12 cellular contexts compared by ENCODE assay signal in genomic region chr15:100373942-100374341, GRCh38. TPM values are rescaled to one million over a fixed set of nuclear protein-coding genes. Genes with fewer than 3 reads are reported as not detected.
A peak's percentile ranks its signal among the peaks of the same experiment; 100 is the strongest.
DNase-seq lines count a peak whose midpoint lies in the region; ATAC-seq and TF ChIP-seq lines count a peak whose summit lies in the region.
"Had no signal": no experiment of that assay in that cellular context is flagged by ENCODE, and none has a peak within 500 bp of the region (broad histone marks: within the 10 kb centered on the region; RNA-seq: fewer than 3 reads in every experiment).

No MANE protein-coding gene starts in this region.

- peak overlapping the region; percentile 63 to 68 for H3K4me3 ChIP-seq in ascending aorta
- H3K4me3 ChIP-seq in left lung, result no peak overlapping the region
- peak overlapping the region; percentile 43 to 45 for H3K4me3 ChIP-seq in tibial artery
- H3K4me3 ChIP-seq: HAP-1 had no signal

- H3K4me1 ChIP-seq in ascending aorta, result no peaks in the 10 kb centered on the region
- H3K4me1 ChIP-seq in left lung, result peaks cover 0 to 7% of the 10 kb centered on the region in 2 donors
- H3K4me1 ChIP-seq in tibial artery, result peaks cover 0 to 13% (median 9%) of the 10 kb centered on the region in 4 donors
- H3K4me1 ChIP-seq: HAP-1 had no signal

- H3K9me3 Mint-ChIP-seq in activated T-cell treated with anti-CD3 and anti-CD28 coated beads, Interleukin-2, amount 50 U/mL, for 24 hours, result peaks cover 7% of the 10 kb centered on the region

- peak overlapping the region; percentile 20 for H3K4me3 Mint-ChIP-seq in activated T-cell treated with anti-CD3 and anti-CD28 coated beads, Interleukin-2, amount 50 U/mL, for 24 hours
- H3K4me3 Mint-ChIP-seq: activated CD8-positive, alpha-beta T cell treated with anti-CD3 and anti-CD28 coated beads, Interleukin-2, amount 10 ng/mL, durations not matched to agents 7 days and 5 days had no signal

- peaks cover 57% of the 10 kb centered on the region for H3K27me3 Mint-ChIP-seq in activated T-cell treated with anti-CD3 and anti-CD28 coated beads, Interleukin-2, amount 50 U/mL, for 24 hours

- DNase-seq in activated T-cell treated with anti-CD3 and anti-CD28 coated beads, Interleukin-2, amount 50 U/mL, for 24 hours, result no peak
- no peak for DNase-seq in activated T-cell treated with anti-CD3 and anti-CD28 coated beads, Interleukin-2, amount 50 U/mL, for 48 hours
- DNase-seq in ascending aorta (ENCODE audit: low spot score in 2 of 2), result no peak
- no peak for DNase-seq in left lung
- DNase-seq in tibial artery, result no peak
- no peak for DNase-seq in pons (ENCODE audit: low spot score)
- DNase-seq: activated CD8-positive, alpha-beta T cell treated with anti-CD3 and anti-CD28 coated beads, Interleukin-2, amount 10 ng/mL, durations not matched to agents 7 days and 5 days; NCI-H510A treated with DMSO at 0.1 percent for 48 hours; T1000 had no signal

- H3K36me3 Mint-ChIP-seq in activated T-cell treated with anti-CD3 and anti-CD28 coated beads, Interleukin-2, amount 50 U/mL, for 24 hours (ENCODE audit: low read depth), result no peaks in the 10 kb centered on the region

- H3K9me3 ChIP-seq in ascending aorta (peaks cover 0 to 13% of the 10 kb centered on the region in 2 donors), left lung (peaks cover 0 to 4% of the 10 kb centered on the region in 2 donors), tibial artery (peaks cover 0 to 7% (median 4%) of the 10 kb centered on the region in 3 donors)
- H3K9me3 ChIP-seq: HAP-1 had no signal

- ATAC-seq in left lung (peak; percentile 22), GM19452 (IDR thresholded peaks at IDR 0.05; ENCODE audit: unreplicated experiment) (no peak), HG02870 (IDR thresholded peaks at IDR 0.05; ENCODE audit: unreplicated experiment) (no peak)
- ATAC-seq: activated CD8-positive, alpha-beta T cell treated with anti-CD3 and anti-CD28 coated beads, Interleukin-2, amount 10 ng/mL, durations not matched to agents 7 days and 5 days had no signal

- TF ChIP-seq CTCF in ascending aorta (IDR thresholded peaks at IDR 0.05) (no peak), left lung (IDR thresholded peaks at IDR 0.05) (no peak), tibial artery (IDR thresholded peaks at IDR 0.05) (no peak)

- no peak overlapping the region for H3K27ac Mint-ChIP-seq in activated T-cell treated with anti-CD3 and anti-CD28 coated beads, Interleukin-2, amount 50 U/mL, for 24 hours
- H3K27ac Mint-ChIP-seq: activated CD8-positive, alpha-beta T cell treated with anti-CD3 and anti-CD28 coated beads, Interleukin-2, amount 10 ng/mL, durations not matched to agents 7 days and 5 days had no signal

- H3K27ac ChIP-seq in ascending aorta (no peak overlapping the region), left lung (no peak overlapping the region), tibial artery (no peak overlapping the region)

- H3K27me3 ChIP-seq in ascending aorta (no peaks in the 10 kb centered on the region), left lung (peaks cover 13 to 50% of the 10 kb centered on the region in 2 donors), tibial artery (peaks cover 0 to 33% of the 10 kb centered on the region in 2 donors)

- H3K36me3 ChIP-seq in ascending aorta (no peaks in the 10 kb centered on the region), left lung (no peaks in the 10 kb centered on the region), tibial artery (no peaks in the 10 kb centered on the region)
- H3K36me3 ChIP-seq: HAP-1 had no signal

- intact Hi-C loops in ascending aorta (cut with DNase I), result no loop called here
- intact Hi-C loops in left lung (cut with DNase I), result no loop called here
- intact Hi-C loops in tibial artery (cut with DNase I; ENCODE audit: low total_unique reads), result no loop called here

- H3K4me1 Mint-ChIP-seq in activated T-cell treated with anti-CD3 and anti-CD28 coated beads, Interleukin-2, amount 50 U/mL, for 24 hours (ENCODE audit: low read depth), result peaks cover 7% of the 10 kb centered on the region

RNA-seq across cellular contexts. Expression of gene ADAMTS17, which starts 32.2 kb away (rescaled TPM):
- 2.8 TPM for total RNA-seq in ascending aorta
- 1 to 10 TPM; 2.9 to 3.8 TPM for total RNA-seq in left lung

Comparison
In these comparisons a context has a peak if more than half of its experiments do, and no peak if none do; other contexts are left out.
1. H3K4me3 ChIP-seq: peak in ascending aorta (2 of 2) and tibial artery (2 of 2); none in left lung (0 of 2).